ENCODE assay signal across 1 cellular context in the genomic region with DNA sequence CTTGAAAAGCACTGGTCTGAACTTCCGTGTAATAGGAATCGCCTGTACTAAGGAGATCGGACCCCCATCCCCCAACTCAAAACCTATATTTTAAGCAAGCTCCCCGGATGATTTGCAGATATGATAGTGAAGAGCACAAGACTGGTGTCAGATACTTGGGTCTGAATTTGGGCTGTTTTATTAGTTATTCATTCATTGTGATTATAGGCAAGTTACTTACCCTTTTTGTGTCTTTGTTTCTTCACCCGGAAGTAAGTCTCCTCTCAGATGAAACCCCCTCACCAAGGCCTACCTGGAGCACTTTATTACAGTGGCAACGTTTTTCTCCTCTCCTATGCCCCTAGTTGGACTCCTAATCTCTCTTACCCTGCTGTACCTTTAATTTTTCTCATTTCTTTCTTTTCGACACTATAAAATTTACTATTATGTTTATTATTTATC.
TF ChIP-seq lines count a peak whose summit lies in the region.

No MANE protein-coding gene starts in this region.

TF ChIP-seq in K562, 482 proteins besides CTCF, POLR2A, EP300 and RAD21 (continued from another document and continues in another):
- no peak for TF ChIP-seq SPI1 (IDR thresholded peaks at IDR 0.05; ENCODE audit: borderline replicate concordance, low read depth, low read length)
- TF ChIP-seq, protein P1, sequence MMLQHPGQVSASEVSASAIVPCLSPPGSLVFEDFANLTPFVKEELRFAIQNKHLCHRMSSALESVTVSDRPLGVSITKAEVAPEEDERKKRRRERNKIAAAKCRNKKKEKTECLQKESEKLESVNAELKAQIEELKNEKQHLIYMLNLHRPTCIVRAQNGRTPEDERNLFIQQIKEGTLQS (IDR thresholded peaks at IDR 0.05): no peak
- TF ChIP-seq, protein P1 (CRISPR knock-in tag; conservative IDR thresholded peaks at IDR 0.05): no peak
- no peak for TF ChIP-seq HNRNPK (IDR thresholded peaks at IDR 0.05; ENCODE audit: low read depth, low read length, poor library complexity, severe bottlenecking)
- peak; percentile 81; the same call in 1 of the 2 replicates for TF ChIP-seq ZSCAN29 (IDR thresholded peaks at IDR 0.05)
- TF ChIP-seq, protein P2, sequence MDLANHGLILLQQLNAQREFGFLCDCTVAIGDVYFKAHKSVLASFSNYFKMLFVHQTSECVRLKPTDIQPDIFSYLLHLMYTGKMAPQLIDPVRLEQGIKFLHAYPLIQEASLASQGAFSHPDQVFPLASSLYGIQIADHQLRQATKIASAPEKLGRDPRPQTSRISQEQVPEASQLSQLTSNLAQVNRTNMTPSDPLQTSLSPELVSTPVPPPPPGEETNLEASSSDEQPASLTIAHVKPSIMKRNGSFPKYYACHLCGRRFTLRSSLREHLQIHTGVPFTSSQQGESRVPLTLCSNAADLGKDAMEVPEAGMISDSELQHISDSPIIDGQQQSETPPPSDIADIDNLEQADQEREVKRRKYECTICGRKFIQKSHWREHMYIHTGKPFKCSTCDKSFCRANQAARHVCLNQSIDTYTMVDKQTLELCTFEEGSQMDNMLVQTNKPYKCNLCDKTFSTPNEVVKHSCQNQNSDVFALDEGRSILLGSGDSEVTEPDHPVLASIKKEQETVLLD (IDR thresholded peaks at IDR 0.05): no peak
- no peak for TF ChIP-seq ZNF121 (CRISPR knock-in tag; conservative IDR thresholded peaks at IDR 0.05)
- no peak for TF ChIP-seq ZNF707 (CRISPR knock-in tag; conservative IDR thresholded peaks at IDR 0.05)
- no peak for TF ChIP-seq ARID1B (IDR thresholded peaks at IDR 0.05)
- TF ChIP-seq, protein P3, sequence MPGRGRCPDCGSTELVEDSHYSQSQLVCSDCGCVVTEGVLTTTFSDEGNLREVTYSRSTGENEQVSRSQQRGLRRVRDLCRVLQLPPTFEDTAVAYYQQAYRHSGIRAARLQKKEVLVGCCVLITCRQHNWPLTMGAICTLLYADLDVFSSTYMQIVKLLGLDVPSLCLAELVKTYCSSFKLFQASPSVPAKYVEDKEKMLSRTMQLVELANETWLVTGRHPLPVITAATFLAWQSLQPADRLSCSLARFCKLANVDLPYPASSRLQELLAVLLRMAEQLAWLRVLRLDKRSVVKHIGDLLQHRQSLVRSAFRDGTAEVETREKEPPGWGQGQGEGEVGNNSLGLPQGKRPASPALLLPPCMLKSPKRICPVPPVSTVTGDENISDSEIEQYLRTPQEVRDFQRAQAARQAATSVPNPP (IDR thresholded peaks at IDR 0.05; ENCODE audit: borderline replicate concordance, insufficient read depth, insufficient read length): no peak
- peak; percentile 21; the same call in 1 of the 2 replicates for TF ChIP-seq POLR2H (tag; IDR thresholded peaks at IDR 0.05; ENCODE audit: low read depth)
- TF ChIP-seq, protein P4, sequence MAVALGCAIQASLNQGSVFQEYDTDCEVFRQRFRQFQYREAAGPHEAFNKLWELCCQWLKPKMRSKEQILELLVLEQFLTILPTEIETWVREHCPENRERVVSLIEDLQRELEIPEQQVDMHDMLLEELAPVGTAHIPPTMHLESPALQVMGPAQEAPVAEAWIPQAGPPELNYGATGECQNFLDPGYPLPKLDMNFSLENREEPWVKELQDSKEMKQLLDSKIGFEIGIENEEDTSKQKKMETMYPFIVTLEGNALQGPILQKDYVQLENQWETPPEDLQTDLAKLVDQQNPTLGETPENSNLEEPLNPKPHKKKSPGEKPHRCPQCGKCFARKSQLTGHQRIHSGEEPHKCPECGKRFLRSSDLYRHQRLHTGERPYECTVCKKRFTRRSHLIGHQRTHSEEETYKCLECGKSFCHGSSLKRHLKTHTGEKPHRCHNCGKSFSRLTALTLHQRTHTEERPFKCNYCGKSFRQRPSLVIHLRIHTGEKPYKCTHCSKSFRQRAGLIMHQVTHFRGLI (CRISPR knock-in tag; IDR thresholded peaks at IDR 0.05): no peak
- TF ChIP-seq RHOXF2B (CRISPR knock-in tag; conservative IDR thresholded peaks at IDR 0.05): no peak
- TF ChIP-seq SNRNP70 (optimal IDR thresholded peaks at IDR 0.05; ENCODE audit: low read depth, low read length): no peak
- TF ChIP-seq TRIM28 (IDR thresholded peaks at IDR 0.05): no peak
- 0 out of 2 replicates have a peak, but pooled peaks have one; percentile 6 for TF ChIP-seq ZNF644 (tag; IDR thresholded peaks at IDR 0.05; ENCODE audit: low read depth)
- TF ChIP-seq, protein P5, sequence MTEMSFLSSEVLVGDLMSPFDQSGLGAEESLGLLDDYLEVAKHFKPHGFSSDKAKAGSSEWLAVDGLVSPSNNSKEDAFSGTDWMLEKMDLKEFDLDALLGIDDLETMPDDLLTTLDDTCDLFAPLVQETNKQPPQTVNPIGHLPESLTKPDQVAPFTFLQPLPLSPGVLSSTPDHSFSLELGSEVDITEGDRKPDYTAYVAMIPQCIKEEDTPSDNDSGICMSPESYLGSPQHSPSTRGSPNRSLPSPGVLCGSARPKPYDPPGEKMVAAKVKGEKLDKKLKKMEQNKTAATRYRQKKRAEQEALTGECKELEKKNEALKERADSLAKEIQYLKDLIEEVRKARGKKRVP (CRISPR knock-in tag; IDR thresholded peaks at IDR 0.05): no peak
- TF ChIP-seq ELF1 (tag; IDR thresholded peaks at IDR 0.05): peak; percentile 78
- TF ChIP-seq ZSCAN32 (CRISPR knock-in tag; IDR thresholded peaks at IDR 0.05): no peak
- TF ChIP-seq, protein P6, sequence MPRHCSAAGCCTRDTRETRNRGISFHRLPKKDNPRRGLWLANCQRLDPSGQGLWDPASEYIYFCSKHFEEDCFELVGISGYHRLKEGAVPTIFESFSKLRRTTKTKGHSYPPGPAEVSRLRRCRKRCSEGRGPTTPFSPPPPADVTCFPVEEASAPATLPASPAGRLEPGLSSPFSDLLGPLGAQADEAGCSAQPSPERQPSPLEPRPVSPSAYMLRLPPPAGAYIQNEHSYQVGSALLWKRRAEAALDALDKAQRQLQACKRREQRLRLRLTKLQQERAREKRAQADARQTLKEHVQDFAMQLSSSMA (CRISPR knock-in tag; IDR thresholded peaks at IDR 0.05): no peak
- TF ChIP-seq ZNF133 (CRISPR knock-in tag; IDR thresholded peaks at IDR 0.05): no peak
- no peak for TF ChIP-seq ZNF586 (CRISPR knock-in tag; conservative IDR thresholded peaks at IDR 0.05)
- peak; percentile 62; the same call in 1 of the 2 replicates for TF ChIP-seq ESRRA (IDR thresholded peaks at IDR 0.05; ENCODE audit: borderline replicate concordance, low read depth)
- no peak for TF ChIP-seq ZNF232 (CRISPR knock-in tag; IDR thresholded peaks at IDR 0.05)
- TF ChIP-seq, protein P7, sequence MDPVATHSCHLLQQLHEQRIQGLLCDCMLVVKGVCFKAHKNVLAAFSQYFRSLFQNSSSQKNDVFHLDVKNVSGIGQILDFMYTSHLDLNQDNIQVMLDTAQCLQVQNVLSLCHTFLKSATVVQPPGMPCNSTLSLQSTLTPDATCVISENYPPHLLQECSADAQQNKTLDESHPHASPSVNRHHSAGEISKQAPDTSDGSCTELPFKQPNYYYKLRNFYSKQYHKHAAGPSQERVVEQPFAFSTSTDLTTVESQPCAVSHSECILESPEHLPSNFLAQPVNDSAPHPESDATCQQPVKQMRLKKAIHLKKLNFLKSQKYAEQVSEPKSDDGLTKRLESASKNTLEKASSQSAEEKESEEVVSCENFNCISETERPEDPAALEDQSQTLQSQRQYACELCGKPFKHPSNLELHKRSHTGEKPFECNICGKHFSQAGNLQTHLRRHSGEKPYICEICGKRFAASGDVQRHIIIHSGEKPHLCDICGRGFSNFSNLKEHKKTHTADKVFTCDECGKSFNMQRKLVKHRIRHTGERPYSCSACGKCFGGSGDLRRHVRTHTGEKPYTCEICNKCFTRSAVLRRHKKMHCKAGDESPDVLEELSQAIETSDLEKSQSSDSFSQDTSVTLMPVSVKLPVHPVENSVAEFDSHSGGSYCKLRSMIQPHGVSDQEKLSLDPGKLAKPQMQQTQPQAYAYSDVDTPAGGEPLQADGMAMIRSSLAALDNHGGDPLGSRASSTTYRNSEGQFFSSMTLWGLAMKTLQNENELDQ (CRISPR knock-in tag; IDR thresholded peaks at IDR 0.05; ENCODE audit: borderline replicate concordance): no peak
- TF ChIP-seq, protein P8, sequence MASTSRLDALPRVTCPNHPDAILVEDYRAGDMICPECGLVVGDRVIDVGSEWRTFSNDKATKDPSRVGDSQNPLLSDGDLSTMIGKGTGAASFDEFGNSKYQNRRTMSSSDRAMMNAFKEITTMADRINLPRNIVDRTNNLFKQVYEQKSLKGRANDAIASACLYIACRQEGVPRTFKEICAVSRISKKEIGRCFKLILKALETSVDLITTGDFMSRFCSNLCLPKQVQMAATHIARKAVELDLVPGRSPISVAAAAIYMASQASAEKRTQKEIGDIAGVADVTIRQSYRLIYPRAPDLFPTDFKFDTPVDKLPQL (IDR thresholded peaks at IDR 0.05; ENCODE audit: extremely low read depth, insufficient read length): no peak
- peak; percentile 20; the same call in 1 of the 2 replicates for TF ChIP-seq ZNF766 (CRISPR knock-in tag; conservative IDR thresholded peaks at IDR 0.05)
- no peak for TF ChIP-seq SAP30 (IDR thresholded peaks at IDR 0.05; ENCODE audit: borderline replicate concordance, insufficient read depth, low read depth, low read length, poor library complexity, severe bottlenecking)
- TF ChIP-seq HNRNPLL (IDR thresholded peaks at IDR 0.05; ENCODE audit: low read depth, low read length, poor library complexity, severe bottlenecking): no peak
- TF ChIP-seq RBFOX2 (IDR thresholded peaks at IDR 0.05; ENCODE audit: low read depth, low read length): peak; percentile 41; the same call in 1 of the 2 replicates
- TF ChIP-seq HLTF (IDR thresholded peaks at IDR 0.05): no peak
- TF ChIP-seq CHD4 (IDR thresholded peaks at IDR 0.05; ENCODE audit: insufficient read depth, insufficient replicate concordance, low read depth, low read length, poor library complexity, severe bottlenecking): no peak
- no peak for TF ChIP-seq TBL1XR1 (IDR thresholded peaks at IDR 0.05; ENCODE audit: low read length in 2 of 2)
- TF ChIP-seq, protein P9, sequence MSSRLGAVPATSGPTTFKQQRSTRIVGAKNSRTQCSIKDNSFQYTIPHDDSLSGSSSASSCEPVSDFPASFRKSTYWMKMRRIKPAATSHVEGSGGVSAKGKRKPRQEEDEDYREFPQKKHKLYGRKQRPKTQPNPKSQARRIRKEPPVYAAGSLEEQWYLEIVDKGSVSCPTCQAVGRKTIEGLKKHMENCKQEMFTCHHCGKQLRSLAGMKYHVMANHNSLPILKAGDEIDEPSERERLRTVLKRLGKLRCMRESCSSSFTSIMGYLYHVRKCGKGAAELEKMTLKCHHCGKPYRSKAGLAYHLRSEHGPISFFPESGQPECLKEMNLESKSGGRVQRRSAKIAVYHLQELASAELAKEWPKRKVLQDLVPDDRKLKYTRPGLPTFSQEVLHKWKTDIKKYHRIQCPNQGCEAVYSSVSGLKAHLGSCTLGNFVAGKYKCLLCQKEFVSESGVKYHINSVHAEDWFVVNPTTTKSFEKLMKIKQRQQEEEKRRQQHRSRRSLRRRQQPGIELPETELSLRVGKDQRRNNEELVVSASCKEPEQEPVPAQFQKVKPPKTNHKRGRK (tag; IDR thresholded peaks at IDR 0.05): peak; percentile 57
- TF ChIP-seq, protein P10, sequence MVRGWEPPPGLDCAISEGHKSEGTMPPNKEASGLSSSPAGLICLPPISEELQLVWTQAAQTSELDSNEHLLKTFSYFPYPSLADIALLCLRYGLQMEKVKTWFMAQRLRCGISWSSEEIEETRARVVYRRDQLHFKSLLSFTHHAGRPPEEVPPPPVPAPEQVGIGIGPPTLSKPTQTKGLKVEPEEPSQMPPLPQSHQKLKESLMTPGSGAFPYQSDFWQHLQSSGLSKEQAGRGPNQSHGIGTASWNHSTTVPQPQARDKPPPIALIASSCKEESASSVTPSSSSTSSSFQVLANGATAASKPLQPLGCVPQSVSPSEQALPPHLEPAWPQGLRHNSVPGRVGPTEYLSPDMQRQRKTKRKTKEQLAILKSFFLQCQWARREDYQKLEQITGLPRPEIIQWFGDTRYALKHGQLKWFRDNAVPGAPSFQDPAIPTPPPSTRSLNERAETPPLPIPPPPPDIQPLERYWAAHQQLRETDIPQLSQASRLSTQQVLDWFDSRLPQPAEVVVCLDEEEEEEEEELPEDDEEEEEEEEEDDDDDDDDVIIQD (CRISPR knock-in tag; IDR thresholded peaks at IDR 0.05): no peak
- TF ChIP-seq CBFA2T2 (conservative IDR thresholded peaks at IDR 0.05): no peak
- TF ChIP-seq POLR2B (IDR thresholded peaks at IDR 0.05; ENCODE audit: low read depth, partially characterized antibody): no peak
- TF ChIP-seq SRF (CRISPR knock-in tag; IDR thresholded peaks at IDR 0.05): no peak
- TF ChIP-seq FOXK2 (conservative IDR thresholded peaks at IDR 0.05 in 1 of 2, IDR thresholded peaks at IDR 0.05 in 1 of 2; ENCODE audit: low read depth in 2 of 2): 0 out of 4 replicates have a peak, but pooled peaks of 1 of the 2 experiments have one; percentile 22
- TF ChIP-seq KHSRP (IDR thresholded peaks at IDR 0.05): no peak
- TF ChIP-seq KDM5B (IDR thresholded peaks at IDR 0.05; ENCODE audit: insufficient replicate concordance, low read depth, low read length): no peak
- TF ChIP-seq, protein P11, sequence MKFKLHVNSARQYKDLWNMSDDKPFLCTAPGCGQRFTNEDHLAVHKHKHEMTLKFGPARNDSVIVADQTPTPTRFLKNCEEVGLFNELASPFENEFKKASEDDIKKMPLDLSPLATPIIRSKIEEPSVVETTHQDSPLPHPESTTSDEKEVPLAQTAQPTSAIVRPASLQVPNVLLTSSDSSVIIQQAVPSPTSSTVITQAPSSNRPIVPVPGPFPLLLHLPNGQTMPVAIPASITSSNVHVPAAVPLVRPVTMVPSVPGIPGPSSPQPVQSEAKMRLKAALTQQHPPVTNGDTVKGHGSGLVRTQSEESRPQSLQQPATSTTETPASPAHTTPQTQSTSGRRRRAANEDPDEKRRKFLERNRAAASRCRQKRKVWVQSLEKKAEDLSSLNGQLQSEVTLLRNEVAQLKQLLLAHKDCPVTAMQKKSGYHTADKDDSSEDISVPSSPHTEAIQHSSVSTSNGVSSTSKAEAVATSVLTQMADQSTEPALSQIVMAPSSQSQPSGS (CRISPR knock-in tag; IDR thresholded peaks at IDR 0.05): no peak
- no peak for TF ChIP-seq ZBED1 (IDR thresholded peaks at IDR 0.05)
- no peak for TF ChIP-seq ZNF324 (CRISPR knock-in tag; IDR thresholded peaks at IDR 0.05)
- TF ChIP-seq, protein P12, sequence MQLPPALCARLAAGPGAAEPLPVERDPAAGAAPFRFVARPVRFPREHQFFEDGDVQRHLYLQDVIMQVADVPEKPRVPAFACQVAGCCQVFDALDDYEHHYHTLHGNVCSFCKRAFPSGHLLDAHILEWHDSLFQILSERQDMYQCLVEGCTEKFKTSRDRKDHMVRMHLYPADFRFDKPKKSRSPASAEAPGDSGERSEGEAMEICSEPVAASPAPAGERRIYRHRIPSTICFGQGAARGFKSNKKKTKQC (CRISPR knock-in tag; IDR thresholded peaks at IDR 0.05): no peak
- TF ChIP-seq, protein P13, sequence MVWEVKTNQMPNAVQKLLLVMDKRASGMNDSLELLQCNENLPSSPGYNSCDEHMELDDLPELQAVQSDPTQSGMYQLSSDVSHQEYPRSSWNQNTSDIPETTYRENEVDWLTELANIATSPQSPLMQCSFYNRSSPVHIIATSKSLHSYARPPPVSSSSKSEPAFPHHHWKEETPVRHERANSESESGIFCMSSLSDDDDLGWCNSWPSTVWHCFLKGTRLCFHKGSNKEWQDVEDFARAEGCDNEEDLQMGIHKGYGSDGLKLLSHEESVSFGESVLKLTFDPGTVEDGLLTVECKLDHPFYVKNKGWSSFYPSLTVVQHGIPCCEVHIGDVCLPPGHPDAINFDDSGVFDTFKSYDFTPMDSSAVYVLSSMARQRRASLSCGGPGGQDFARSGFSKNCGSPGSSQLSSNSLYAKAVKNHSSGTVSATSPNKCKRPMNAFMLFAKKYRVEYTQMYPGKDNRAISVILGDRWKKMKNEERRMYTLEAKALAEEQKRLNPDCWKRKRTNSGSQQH (CRISPR knock-in tag; IDR thresholded peaks at IDR 0.05): no peak
- no peak for TF ChIP-seq ZNF217 (CRISPR knock-in tag; IDR thresholded peaks at IDR 0.05)
- TF ChIP-seq NFRKB (IDR thresholded peaks at IDR 0.05; ENCODE audit: low read depth): peak; percentile 86
- TF ChIP-seq ZNF3 (CRISPR knock-in tag; IDR thresholded peaks at IDR 0.05): no peak
